20 cellular contexts compared by ENCODE assay signal in the genomic region with DNA sequence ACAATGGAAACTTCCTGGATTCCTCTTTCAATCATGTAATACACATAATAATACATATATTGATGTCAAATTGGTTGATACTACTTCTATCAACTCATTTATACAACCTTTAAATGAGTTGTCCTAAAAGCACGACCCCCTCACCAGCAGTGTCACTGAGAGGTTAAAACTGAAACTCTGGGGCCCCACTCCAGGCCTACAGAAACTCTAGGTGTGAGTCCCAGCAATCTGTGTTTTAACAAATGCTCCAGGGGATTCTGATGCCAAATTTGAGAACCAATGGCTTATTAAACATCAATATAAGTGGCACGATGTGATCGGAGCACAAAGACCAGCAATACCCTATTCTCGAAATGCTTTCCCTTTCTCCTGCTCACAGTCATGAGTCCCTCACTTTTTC. TPM values are rescaled to one million over a fixed set of nuclear protein-coding genes. Genes with fewer than 3 reads are reported as not detected.
A peak's percentile ranks its signal among the peaks of the same experiment; 100 is the strongest.
DNase-seq lines count a peak whose midpoint lies in the region; ATAC-seq, FAIRE-seq and TF ChIP-seq lines count a peak whose summit lies in the region.
"Had no signal": no experiment of that assay in that cellular context is flagged by ENCODE, and none has a peak within 500 bp of the region (broad histone marks: within the 10 kb centered on the region; RNA-seq: fewer than 3 reads in every experiment).

No MANE protein-coding gene starts in this region.

- no peaks in the 10 kb centered on the region for H3K36me3 ChIP-seq in gastrocnemius medialis
- H3K36me3 ChIP-seq in body of pancreas (replicated peaks in 1 of 2; ENCODE audit: insufficient read depth in 1 of 2, low read depth in 2 of 2): no peaks in the 10 kb centered on the region
- peaks cover 0 to 6% (median 5%) of the 10 kb centered on the region in 3 experiments for H3K36me3 ChIP-seq in naive thymus-derived CD4-positive, alpha-beta T cell (ENCODE audit: control insufficient read depth in 2 of 3, insufficient read depth in 3 of 3, low read length in 3 of 3)

- H3K27ac ChIP-seq in gastrocnemius medialis: peak overlapping the region; percentile 82 to 94 (median 86)
- no peak overlapping the region for H3K27ac ChIP-seq in body of pancreas
- no peak overlapping the region for H3K27ac ChIP-seq in naive thymus-derived CD4-positive, alpha-beta T cell (ENCODE audit: low read depth, low read length)
- H3K27ac ChIP-seq: A549, BLaER1 had no signal

- H3K27me3 Mint-ChIP-seq in activated CD8-positive, alpha-beta T cell treated with anti-CD3 and anti-CD28 coated beads for 36 hours: no peaks in the 10 kb centered on the region
- no peaks in the 10 kb centered on the region for H3K27me3 Mint-ChIP-seq in activated CD8-positive, alpha-beta T cell treated with anti-CD3 and anti-CD28 coated beads, Interleukin-2, amount 10 ng/mL, durations not matched to agents 7 days and 5 days (ENCODE audit: low read depth)
- H3K27me3 Mint-ChIP-seq in activated T-helper 17 cell treated with anti-CD3 and anti-CD28 coated beads, Interleukin-2, amount 50 U/mL, for 72 hours: no peaks in the 10 kb centered on the region
- H3K27me3 Mint-ChIP-seq in naive thymus-derived CD4-positive, alpha-beta T cell: no peaks in the 10 kb centered on the region
- H3K27me3 Mint-ChIP-seq: CD4-positive, alpha-beta memory T cell had no signal

- H3K36me3 Mint-ChIP-seq in activated CD8-positive, alpha-beta T cell treated with anti-CD3 and anti-CD28 coated beads for 36 hours (ENCODE audit: low read depth): peaks cover 38% of the 10 kb centered on the region
- H3K36me3 Mint-ChIP-seq in activated CD8-positive, alpha-beta T cell treated with anti-CD3 and anti-CD28 coated beads, Interleukin-2, amount 10 ng/mL, durations not matched to agents 7 days and 5 days (ENCODE audit: low read depth): peaks cover 41% of the 10 kb centered on the region
- H3K36me3 Mint-ChIP-seq in activated T-helper 17 cell treated with anti-CD3 and anti-CD28 coated beads, Interleukin-2, amount 50 U/mL, for 72 hours (ENCODE audit: low read depth): peaks cover 54% of the 10 kb centered on the region
- peaks cover 21 to 69% (median 53%) of the 10 kb centered on the region in 5 donors for H3K36me3 Mint-ChIP-seq in naive thymus-derived CD4-positive, alpha-beta T cell

- H3K4me1 Mint-ChIP-seq in activated CD8-positive, alpha-beta T cell treated with anti-CD3 and anti-CD28 coated beads for 36 hours (ENCODE audit: low read depth): peaks cover 34% of the 10 kb centered on the region
- peaks cover 11% of the 10 kb centered on the region for H3K4me1 Mint-ChIP-seq in activated CD8-positive, alpha-beta T cell treated with anti-CD3 and anti-CD28 coated beads, Interleukin-2, amount 10 ng/mL, durations not matched to agents 7 days and 5 days (ENCODE audit: low read depth)
- H3K4me1 Mint-ChIP-seq in activated T-helper 17 cell treated with anti-CD3 and anti-CD28 coated beads, Interleukin-2, amount 50 U/mL, for 72 hours: peaks cover 6% of the 10 kb centered on the region
- peaks cover 2 to 34% (median 18%) of the 10 kb centered on the region in 7 donors for H3K4me1 Mint-ChIP-seq in naive thymus-derived CD4-positive, alpha-beta T cell

- H3K4me3 ChIP-seq in gastrocnemius medialis (no peak overlapping the region), body of pancreas (no peak overlapping the region)
- H3K4me3 ChIP-seq in naive thymus-derived CD4-positive, alpha-beta T cell (ENCODE audit: low read length): no peak overlapping the region
- H3K4me3 ChIP-seq: A549, BLaER1, K562 had no signal

- no peak for TF ChIP-seq CTCF in activated CD8-positive, alpha-beta T cell treated with anti-CD3 and anti-CD28 coated beads for 36 hours (IDR thresholded peaks at IDR 0.05)
- TF ChIP-seq CTCF in gastrocnemius medialis (IDR thresholded peaks at IDR 0.05 in 4 of 5, conservative IDR thresholded peaks at IDR 0.05 in 1 of 5): no peak
- no peak for TF ChIP-seq CTCF in body of pancreas (IDR thresholded peaks at IDR 0.05)

- intact Hi-C loops in activated CD8-positive, alpha-beta T cell treated with anti-CD3 and anti-CD28 coated beads for 36 hours (cut with micrococcal nuclease): no loop called here
- intact Hi-C loops in gastrocnemius medialis (cut with DNase I; ENCODE audit: low total_unique reads): no loop called here
- intact Hi-C loops in body of pancreas (cut with DNase I): no loop called here
- intact Hi-C loops in naive thymus-derived CD4-positive, alpha-beta T cell (cut with micrococcal nuclease): no loop called here

- 94 to 99% methylated on average over 4 of the region's 4 CpGs for WGBS in body of pancreas, 2 donors

- no peak overlapping the region for H3K27ac Mint-ChIP-seq in activated CD8-positive, alpha-beta T cell treated with anti-CD3 and anti-CD28 coated beads for 36 hours
- H3K27ac Mint-ChIP-seq in activated CD8-positive, alpha-beta T cell treated with anti-CD3 and anti-CD28 coated beads, Interleukin-2, amount 10 ng/mL, durations not matched to agents 7 days and 5 days: no peak overlapping the region
- no peak overlapping the region for H3K27ac Mint-ChIP-seq in activated T-helper 17 cell treated with anti-CD3 and anti-CD28 coated beads, Interleukin-2, amount 50 U/mL, for 72 hours
- peak overlapping the region in 1 of 9 donors; percentile 34 for H3K27ac Mint-ChIP-seq in naive thymus-derived CD4-positive, alpha-beta T cell

- TF ChIP-seq POLR2A in gastrocnemius medialis (IDR thresholded peaks at IDR 0.05) (no peak), body of pancreas (IDR thresholded peaks at IDR 0.05) (no peak)

- H3K27me3 ChIP-seq in gastrocnemius medialis (no peaks in the 10 kb centered on the region), body of pancreas (no peaks in the 10 kb centered on the region)
- H3K27me3 ChIP-seq in naive thymus-derived CD4-positive, alpha-beta T cell (ENCODE audit: control insufficient read depth in 2 of 2, insufficient read depth in 2 of 2, low read length in 2 of 2): no peaks in the 10 kb centered on the region
- H3K27me3 ChIP-seq: BLaER1 had no signal

- CTCF ChIA-PET in activated CD8-positive, alpha-beta T cell treated with anti-CD3 and anti-CD28 coated beads for 36 hours (lab: Charles Lee): interaction anchor here (1.4 kb wide), 1 partner anchor 19 kb away, joined by 5 read pairs; no protein-coding TSS in a partner anchor
- CTCF ChIA-PET in activated CD8-positive, alpha-beta T cell treated with anti-CD3 and anti-CD28 coated beads, Interleukin-2, amount 10 ng/mL, durations not matched to agents 7 days and 5 days (lab: Charles Lee): no interaction called here
- CTCF ChIA-PET in naive thymus-derived CD4-positive, alpha-beta T cell (lab: Charles Lee): no interaction called here

- DNase-seq in activated CD8-positive, alpha-beta T cell treated with anti-CD3 and anti-CD28 coated beads for 36 hours: peak; percentile 26
- DNase-seq in activated CD8-positive, alpha-beta T cell treated with anti-CD3 and anti-CD28 coated beads, Interleukin-2, amount 10 ng/mL, durations not matched to agents 7 days and 5 days: no peak
- DNase-seq in GM18507 (ENCODE audit: extremely low spot score, insufficient read length, low read depth) (no peak), gastrocnemius medialis (no peak), body of pancreas (no peak), NOMO-1 treated with dmso at 0.1 percent for 144 hours (lab: John Stamatoyannopoulos, UW; ENCODE audit: unreplicated experiment) (no peak)
- DNase-seq in naive thymus-derived CD4-positive, alpha-beta T cell: no peak
- DNase-seq: CD4-positive, alpha-beta memory T cell; EL; NCI-H1092 treated with DMSO at 0.1 percent for 48 hours; NCI-H2081; NK-92 treated with Interleukin-12 subunit alpha and Interleukin-12 subunit beta, amount 100 ng/mL, for 24 hours had no signal

- FAIRE-seq in GM18507 (lab: Jason Lieb, UNC): peak; percentile 55
- FAIRE-seq: A549, GM12891, H1, K562, RCC 7860 had no signal

- in situ Hi-C loops in gastrocnemius medialis (cut with MboI; ENCODE audit: low sequenced_read_pairs in 4 of 4): loop anchor here in 1 of 4 donors (10.0 kb wide), 1 partner anchor 46 kb away; a partner anchor contains a TSS

- H3K9me3 ChIP-seq in gastrocnemius medialis (no peaks in the 10 kb centered on the region), body of pancreas (no peaks in the 10 kb centered on the region)
- H3K9me3 ChIP-seq in naive thymus-derived CD4-positive, alpha-beta T cell (ENCODE audit: control insufficient read depth in 2 of 3, low read length in 3 of 3): no peaks in the 10 kb centered on the region
- H3K9me3 ChIP-seq: A549, BLaER1 had no signal

- peak; percentile 67 for ATAC-seq in activated CD8-positive, alpha-beta T cell treated with anti-CD3 and anti-CD28 coated beads for 36 hours
- ATAC-seq in activated CD8-positive, alpha-beta T cell treated with anti-CD3 and anti-CD28 coated beads, Interleukin-2, amount 10 ng/mL, durations not matched to agents 7 days and 5 days: no peak
- peak; percentile 6 for ATAC-seq in activated T-helper 17 cell treated with anti-CD3 and anti-CD28 coated beads, Interleukin-2, amount 50 U/mL, for 72 hours (replicated peaks)
- ATAC-seq in gastrocnemius medialis: no peak
- ATAC-seq in body of pancreas: no peak
- no peak for ATAC-seq in naive thymus-derived CD4-positive, alpha-beta T cell
- ATAC-seq: A549, K562, Right ventricle myocardium inferior had no signal

- no peak overlapping the region for H3K4me3 Mint-ChIP-seq in activated CD8-positive, alpha-beta T cell treated with anti-CD3 and anti-CD28 coated beads for 36 hours
- no peak overlapping the region for H3K4me3 Mint-ChIP-seq in activated CD8-positive, alpha-beta T cell treated with anti-CD3 and anti-CD28 coated beads, Interleukin-2, amount 10 ng/mL, durations not matched to agents 7 days and 5 days
- no peak overlapping the region for H3K4me3 Mint-ChIP-seq in activated T-helper 17 cell treated with anti-CD3 and anti-CD28 coated beads, Interleukin-2, amount 50 U/mL, for 72 hours
- H3K4me3 Mint-ChIP-seq in naive thymus-derived CD4-positive, alpha-beta T cell: no peak overlapping the region
- H3K4me3 Mint-ChIP-seq: CD4-positive, alpha-beta memory T cell had no signal

- no peaks in the 10 kb centered on the region for H3K9me3 Mint-ChIP-seq in activated CD8-positive, alpha-beta T cell treated with anti-CD3 and anti-CD28 coated beads for 36 hours
- no peaks in the 10 kb centered on the region for H3K9me3 Mint-ChIP-seq in activated CD8-positive, alpha-beta T cell treated with anti-CD3 and anti-CD28 coated beads, Interleukin-2, amount 10 ng/mL, durations not matched to agents 7 days and 5 days (ENCODE audit: insufficient read depth)
- H3K9me3 Mint-ChIP-seq in activated T-helper 17 cell treated with anti-CD3 and anti-CD28 coated beads, Interleukin-2, amount 50 U/mL, for 72 hours: no peaks in the 10 kb centered on the region
- peaks cover 0 to 4% (median 0%) of the 10 kb centered on the region in 11 donors for H3K9me3 Mint-ChIP-seq in naive thymus-derived CD4-positive, alpha-beta T cell
- H3K9me3 Mint-ChIP-seq: CD4-positive, alpha-beta memory T cell had no signal

- peaks cover 45% of the 10 kb centered on the region in 2 donors for H3K4me1 ChIP-seq in gastrocnemius medialis
- H3K4me1 ChIP-seq in body of pancreas: no peaks in the 10 kb centered on the region
- no peaks in the 10 kb centered on the region for H3K4me1 ChIP-seq in naive thymus-derived CD4-positive, alpha-beta T cell (ENCODE audit: control insufficient read depth in 2 of 2, insufficient read depth in 2 of 2, low read length in 2 of 2)
- H3K4me1 ChIP-seq: A549, BLaER1 had no signal

- POLR2A ChIA-PET in activated CD8-positive, alpha-beta T cell treated with anti-CD3 and anti-CD28 coated beads for 36 hours (lab: Charles Lee): no interaction called here
- POLR2A ChIA-PET in activated CD8-positive, alpha-beta T cell treated with anti-CD3 and anti-CD28 coated beads, Interleukin-2, amount 10 ng/mL, durations not matched to agents 7 days and 5 days (lab: Charles Lee): no interaction called here
- POLR2A ChIA-PET in naive thymus-derived CD4-positive, alpha-beta T cell (lab: Charles Lee): interaction anchor here (0.6 kb wide), 1 partner anchor 46 kb away, joined by 3 read pairs; no protein-coding TSS in a partner anchor

RNA-seq across cellular contexts. Expression of a gene that starts 47.9 kb away (rescaled TPM):
- total RNA-seq in activated CD8-positive, alpha-beta T cell treated with anti-CD3 and anti-CD28 coated beads for 36 hours: 10 to 100 TPM; 28.1 to 30.7 TPM
- 10 to 100 TPM; 37.2 to 38.5 TPM for total RNA-seq in activated CD8-positive, alpha-beta T cell treated with anti-CD3 and anti-CD28 coated beads, Interleukin-2, amount 10 ng/mL, durations not matched to agents 7 days and 5 days
- 10 to 100 TPM; 17.0 to 29.2 TPM for total RNA-seq in activated T-helper 17 cell treated with anti-CD3 and anti-CD28 coated beads, Interleukin-2, amount 50 U/mL, for 72 hours
- 10 to 100 TPM; 23.8 to 74.2 (median 31.1) TPM for total RNA-seq in gastrocnemius medialis
- 10 to 100 TPM; 37.4 to 70.9 TPM for total RNA-seq in body of pancreas
- total RNA-seq in naive thymus-derived CD4-positive, alpha-beta T cell: 10 to 100 TPM; 28.9 to 66.8 (median 54.4) TPM
- polyA plus RNA-seq in naive thymus-derived CD4-positive, alpha-beta T cell: 10 to 100 TPM in 1 of 2 donors, 1 to 10 TPM in 1; 8.8 to 10.2 TPM

Comparison
In these comparisons a context has a peak if more than half of its experiments do, and no peak if none do; other contexts are left out.
1. ATAC-seq: peak in activated CD8-positive, alpha-beta T cell treated with anti-CD3 and anti-CD28 coated beads for 36 hours (single experiment) and activated T-helper 17 cell treated with anti-CD3 and anti-CD28 coated beads, Interleukin-2, amount 50 U/mL, for 72 hours (single experiment); none in activated CD8-positive, alpha-beta T cell treated with anti-CD3 and anti-CD28 coated beads, Interleukin-2, amount 10 ng/mL, durations not matched to agents 7 days and 5 days (single experiment), gastrocnemius medialis (0 of 2), body of pancreas (single experiment) and naive thymus-derived CD4-positive, alpha-beta T cell (single experiment).
2. H3K27ac ChIP-seq: peak in gastrocnemius medialis (4 of 4); none in body of pancreas (0 of 4) and naive thymus-derived CD4-positive, alpha-beta T cell (single experiment).